ENCODE assay signal across 8 cellular contexts in the genomic region with DNA sequence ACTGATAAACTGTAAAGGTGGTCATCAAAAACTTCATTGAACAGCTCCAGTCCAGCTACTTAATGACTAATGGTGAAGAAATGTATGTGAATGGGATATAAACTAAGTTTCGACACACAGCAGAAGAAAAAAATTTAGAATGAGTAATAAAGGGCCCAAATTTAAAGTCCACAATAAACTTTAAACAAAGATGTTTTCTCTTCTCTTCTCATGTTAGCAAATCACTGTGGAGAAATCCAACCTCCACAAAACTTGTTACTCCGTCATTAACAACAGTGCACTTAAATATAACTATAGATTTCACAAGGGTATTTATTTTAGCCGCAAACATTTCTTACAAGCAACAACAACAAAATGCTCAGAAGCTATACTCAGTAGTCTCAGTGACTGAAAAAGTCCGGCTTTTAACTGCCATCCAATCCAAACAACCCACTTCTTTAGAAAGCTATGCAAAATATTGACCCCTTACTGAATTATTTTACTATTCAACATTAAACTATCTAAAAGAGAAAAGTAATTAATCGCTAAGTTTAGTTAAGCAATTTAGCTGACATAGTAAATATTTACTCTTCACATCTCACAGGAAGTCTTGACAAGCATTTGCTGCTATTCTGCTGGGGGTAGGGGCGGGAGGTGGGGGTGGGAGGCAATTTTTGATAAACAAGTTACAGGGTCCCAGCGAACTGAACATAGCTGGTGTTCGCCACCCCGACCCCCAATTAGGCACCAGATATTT. TPM values are rescaled to one million over a fixed set of nuclear protein-coding genes. Genes with fewer than 3 reads are reported as not detected.
A peak's percentile ranks its signal among the peaks of the same experiment; 100 is the strongest.
DNase-seq lines count a peak whose midpoint lies in the region; ATAC-seq and TF ChIP-seq lines count a peak whose summit lies in the region.

No MANE protein-coding gene starts in this region.

- ATAC-seq in Panc1: no peak
- ATAC-seq in GM19035 (IDR thresholded peaks at IDR 0.05; ENCODE audit: unreplicated experiment): no peak
- ATAC-seq in HG02759 (IDR thresholded peaks at IDR 0.05; ENCODE audit: unreplicated experiment): no peak

- DNase-seq in Panc1 (ENCODE audit: low read depth, low spot score) (no peak), esophagus muscularis mucosa (ENCODE audit: extremely low spot score) (no peak), non-pigmented ciliary epithelial cell (ENCODE audit: low read depth) (peak; percentile 54), D341Med (ENCODE audit: low spot score) (no peak), T-helper 2 cell (no peak)

- H3K9me3 ChIP-seq in Panc1 (ENCODE audit: control insufficient read depth, insufficient read depth, low read depth, low read length) (no peaks in the 10 kb centered on the region), esophagus muscularis mucosa (no peaks in the 10 kb centered on the region)

- H3K36me3 ChIP-seq in Panc1 (ENCODE audit: control insufficient read depth, insufficient read depth, low read length) (peaks cover 6% of the 10 kb centered on the region), esophagus muscularis mucosa (no peaks in the 10 kb centered on the region)

- H3K4me3 ChIP-seq in GM08714 (ENCODE audit: low read length): peak overlapping the region; percentile 43; the same call in 1 of the 2 replicates
- peak overlapping the region; percentile 86 to 89 for H3K4me3 ChIP-seq in Panc1 (ENCODE audit: low read depth in 2 of 2, low read length in 2 of 2)
- H3K4me3 ChIP-seq in esophagus muscularis mucosa: peak overlapping the region; percentile 62 to 82 (median 64)

- no peak for TF ChIP-seq POLR2A in esophagus muscularis mucosa (IDR thresholded peaks at IDR 0.05; ENCODE audit: low read depth)

- H3K4me1 ChIP-seq in Panc1 (ENCODE audit: control insufficient read depth, insufficient read depth, low read length): peaks cover 53% of the 10 kb centered on the region
- H3K4me1 ChIP-seq in esophagus muscularis mucosa: peaks cover 20 to 38% (median 35%) of the 10 kb centered on the region in 4 donors

- POLR2A ChIA-PET in Panc1 (lab: Charles Lee): interaction anchor here (0.6 to 1.0 kb wide), 6 partner anchors 23 to 1500 kb away, joined by 3 to 4 read pairs (median 3); no protein-coding TSS in a partner anchor

- intact Hi-C loops in Panc1 (cut with micrococcal nuclease; ENCODE audit: unreplicated experiment): loop anchor here (10.0 kb wide), 1 partner anchor 158 kb away; no protein-coding TSS in a partner anchor
- intact Hi-C loops in esophagus muscularis mucosa (cut with DNase I): no loop called here

- H3K27ac ChIP-seq in Panc1 (ENCODE audit: low read length) (peak overlapping the region; percentile 76), esophagus muscularis mucosa (replicated peaks in 1 of 4) (no peak overlapping the region)

- TF ChIP-seq CTCF in Panc1 (IDR thresholded peaks at IDR 0.05): no peak
- no peak for TF ChIP-seq CTCF in esophagus muscularis mucosa (IDR thresholded peaks at IDR 0.05)

- H3K27me3 ChIP-seq in Panc1 (ENCODE audit: control insufficient read depth, insufficient read depth, low read length) (no peaks in the 10 kb centered on the region), esophagus muscularis mucosa (peaks cover 9 to 93% (median 56%) of the 10 kb centered on the region in 4 donors)

- 42% methylated on average over 9 of the region's 9 CpGs for WGBS in esophagus muscularis mucosa

- CTCF ChIA-PET in Panc1 (lab: Charles Lee): interaction anchor here (0.6 to 0.7 kb wide), 4 partner anchors 47 to 145 kb away, joined by 3 to 7 read pairs (median 4); no protein-coding TSS in a partner anchor

- TF ChIP-seq EP300 in esophagus muscularis mucosa (IDR thresholded peaks at IDR 0.05): no peak

- TSS peak; percentile 61 for BruUV-seq in Panc1 (replicated peaks; lab: Mats Ljungman, UMichigan)

- in situ Hi-C loops in Panc1 (cut with HindIII; ENCODE audit: low pct_unique_long_range_greater_than_20kb, low sequenced_read_pairs): no loop called here

RNA-seq across cellular contexts. Expression of a gene that starts 2.5 kb away (rescaled TPM):
- total RNA-seq in Panc1 (2021; ENCODE audit: unreplicated experiment) (97.8 TPM), esophagus muscularis mucosa (1 to 10 TPM; 5.4 to 7.9 (median 6.2) TPM)
- 55.9 TPM for polyA plus RNA-seq in Panc1 (2012; ENCODE audit: insufficient read length)

Comparison
In these comparisons a context has a peak if more than half of its experiments do, and no peak if none do; other contexts are left out.
1. RNA of a gene that starts 2.5 kb away (total RNA-seq): 97.8 TPM in Panc1 (single experiment); 5.4 to 7.9 TPM in esophagus muscularis mucosa; every median in the first group is over 10 times any median in the second.
2. Peak in every context shown above with its lines, with median percentiles within 50 percentile points of each other: H3K4me3 ChIP-seq.